ENCODE assay signal across 8 cellular contexts in genomic region chr12:56521209-56521589, GRCh38. TPM values are rescaled to one million over a fixed set of nuclear protein-coding genes. Genes with fewer than 3 reads are reported as not detected.
DNase-seq lines count a peak whose midpoint lies in the region; ATAC-seq lines count a peak whose summit lies in the region.

No MANE protein-coding gene starts in this region.

- no peak overlapping the region for H3K27ac ChIP-seq in HUES6 (ENCODE audit: low read depth, low read length)

- no peaks in the 10 kb centered on the region for H3K9me3 Mint-ChIP-seq in activated naive CD8-positive, alpha-beta T cell treated with anti-CD3 and anti-CD28 coated beads for 36 hours
- H3K9me3 Mint-ChIP-seq in immature natural killer cell = no peaks in the 10 kb centered on the region
- no peaks in the 10 kb centered on the region for H3K9me3 Mint-ChIP-seq in stimulated activated naive CD8-positive, alpha-beta T cell treated with anti-CD3 and anti-CD28 coated beads, Interleukin-15, amount 100 ng/mL, for 72 hours

- H3K4me1 Mint-ChIP-seq in activated naive CD8-positive, alpha-beta T cell treated with anti-CD3 and anti-CD28 coated beads for 36 hours = peaks cover 32% of the 10 kb centered on the region
- peaks cover 26 to 32% of the 10 kb centered on the region in 2 donors for H3K4me1 Mint-ChIP-seq in immature natural killer cell
- H3K4me1 Mint-ChIP-seq in stimulated activated naive CD8-positive, alpha-beta T cell treated with anti-CD3 and anti-CD28 coated beads, Interleukin-15, amount 100 ng/mL, for 72 hours = peaks cover 32% of the 10 kb centered on the region

- no peaks in the 10 kb centered on the region for H3K27me3 ChIP-seq in HUES6 (ENCODE audit: control insufficient read depth, insufficient read depth, low read length)

- no peak overlapping the region for H3K9ac ChIP-seq in HUES6 (ENCODE audit: low read length)

- H3K9me3 ChIP-seq in HUES6 (ENCODE audit: control insufficient read depth, insufficient read depth, low read depth, low read length) = no peaks in the 10 kb centered on the region

- H3K4me3 Mint-ChIP-seq in activated naive CD8-positive, alpha-beta T cell treated with anti-CD3 and anti-CD28 coated beads for 36 hours = peak overlapping the region; percentile 80
- peak overlapping the region; percentile 88 to 97 (median 92) for H3K4me3 Mint-ChIP-seq in immature natural killer cell
- peak overlapping the region; percentile 96 to 98 for H3K4me3 Mint-ChIP-seq in stimulated activated naive CD8-positive, alpha-beta T cell treated with anti-CD3 and anti-CD28 coated beads, Interleukin-15, amount 100 ng/mL, for 72 hours

- H3K4me1 ChIP-seq in HUES6 (ENCODE audit: control insufficient read depth, insufficient read depth, low read length) = peaks cover 27% of the 10 kb centered on the region

- no peaks in the 10 kb centered on the region for H3K36me3 ChIP-seq in HUES6 (ENCODE audit: control insufficient read depth, insufficient read depth, low read length)

- peak overlapping the region; percentile 80 for H3K27ac Mint-ChIP-seq in activated naive CD8-positive, alpha-beta T cell treated with anti-CD3 and anti-CD28 coated beads for 36 hours
- H3K27ac Mint-ChIP-seq in immature natural killer cell = peak overlapping the region in 5 of 6 donors; percentile 83 to 96 (median 93)
- H3K27ac Mint-ChIP-seq in stimulated activated naive CD8-positive, alpha-beta T cell treated with anti-CD3 and anti-CD28 coated beads, Interleukin-15, amount 100 ng/mL, for 72 hours = no peak overlapping the region

- no peaks in the 10 kb centered on the region for H3K27me3 Mint-ChIP-seq in activated naive CD8-positive, alpha-beta T cell treated with anti-CD3 and anti-CD28 coated beads for 36 hours
- H3K27me3 Mint-ChIP-seq in immature natural killer cell (ENCODE audit: low read depth in 3 of 3) = peaks cover 0 to 10% (median 5%) of the 10 kb centered on the region in 3 donors
- no peaks in the 10 kb centered on the region for H3K27me3 Mint-ChIP-seq in stimulated activated naive CD8-positive, alpha-beta T cell treated with anti-CD3 and anti-CD28 coated beads, Interleukin-15, amount 100 ng/mL, for 72 hours

- DNase-seq in activated naive CD8-positive, alpha-beta T cell treated with anti-CD3 and anti-CD28 coated beads for 36 hours = no peak
- DNase-seq in immature natural killer cell (peak in 1 of 3 donors; percentile 11), NCI-H2081 treated with DMSO at 0.1 percent for 48 hours (lab: John Stamatoyannopoulos, UW) (no peak)
- no peak for DNase-seq in stimulated activated naive CD8-positive, alpha-beta T cell treated with anti-CD3 and anti-CD28 coated beads, Interleukin-15, amount 100 ng/mL, for 72 hours
- DNase-seq in activated effector memory CD4-positive, alpha-beta T cell treated with anti-CD3 and anti-CD28 coated beads, Interleukin-2, amount 50 U/mL, for 16 hours = no peak
- DNase-seq in stimulated activated CD4-positive, alpha-beta T cell treated with anti-CD3 and anti-CD28 coated beads, Interleukin-4, amount 100 ng/mL, for 24 hours = no peak

- no peaks in the 10 kb centered on the region for H3K36me3 Mint-ChIP-seq in activated naive CD8-positive, alpha-beta T cell treated with anti-CD3 and anti-CD28 coated beads for 36 hours
- H3K36me3 Mint-ChIP-seq in immature natural killer cell = no peaks in the 10 kb centered on the region

- peak overlapping the region; percentile 95 for H3K4me3 ChIP-seq in HUES6 (ENCODE audit: low read depth, low read length)

- peak; percentile 7 for ATAC-seq in stimulated activated naive CD8-positive, alpha-beta T cell treated with anti-CD3 and anti-CD28 coated beads, Interleukin-15, amount 100 ng/mL, for 72 hours
- ATAC-seq in HG03439 (IDR thresholded peaks at IDR 0.05; ENCODE audit: unreplicated experiment) = no peak

RNA-seq across cellular contexts. Expression of gene RBMS2, which starts 0.4 kb away (rescaled TPM):
- 1 to 10 TPM; 4.2 to 4.4 TPM for total RNA-seq in activated naive CD8-positive, alpha-beta T cell treated with anti-CD3 and anti-CD28 coated beads for 36 hours
- 1 to 10 TPM; 1.1 to 1.3 (median 1.3) TPM for polyA plus RNA-seq in immature natural killer cell

RNA-seq across cellular contexts. Expression of gene GLS2, which starts 33.2 kb away (rescaled TPM):
- 1 to 10 TPM; 4.7 to 5.4 TPM for total RNA-seq in activated naive CD8-positive, alpha-beta T cell treated with anti-CD3 and anti-CD28 coated beads for 36 hours
- polyA plus RNA-seq in immature natural killer cell = 1 to 10 TPM in 2 of 3 donors, under 1 TPM in 1; 0.57 to 2.0 (median 1.2) TPM

RNA-seq across cellular contexts. Expression of gene SPRYD4, which starts 52.8 kb away (rescaled TPM):
- total RNA-seq in activated naive CD8-positive, alpha-beta T cell treated with anti-CD3 and anti-CD28 coated beads for 36 hours = 1 to 10 TPM; 3.4 TPM
- polyA plus RNA-seq in immature natural killer cell = 1 to 10 TPM in 2 of 3 donors, under 1 TPM in 1; 0.82 to 1.1 (median 1.1) TPM

Comparison
In these comparisons a context has a peak if more than half of its experiments do, and no peak if none do; other contexts are left out.
1. H3K27ac Mint-ChIP-seq: peak in activated naive CD8-positive, alpha-beta T cell treated with anti-CD3 and anti-CD28 coated beads for 36 hours (single experiment) and immature natural killer cell (5 of 6); none in stimulated activated naive CD8-positive, alpha-beta T cell treated with anti-CD3 and anti-CD28 coated beads, Interleukin-15, amount 100 ng/mL, for 72 hours (0 of 2).
2. Peak in every context shown above with its lines, with median percentiles within 50 percentile points of each other: H3K4me3 Mint-ChIP-seq.